15 cellular contexts compared by ENCODE assay signal in the genomic region with DNA sequence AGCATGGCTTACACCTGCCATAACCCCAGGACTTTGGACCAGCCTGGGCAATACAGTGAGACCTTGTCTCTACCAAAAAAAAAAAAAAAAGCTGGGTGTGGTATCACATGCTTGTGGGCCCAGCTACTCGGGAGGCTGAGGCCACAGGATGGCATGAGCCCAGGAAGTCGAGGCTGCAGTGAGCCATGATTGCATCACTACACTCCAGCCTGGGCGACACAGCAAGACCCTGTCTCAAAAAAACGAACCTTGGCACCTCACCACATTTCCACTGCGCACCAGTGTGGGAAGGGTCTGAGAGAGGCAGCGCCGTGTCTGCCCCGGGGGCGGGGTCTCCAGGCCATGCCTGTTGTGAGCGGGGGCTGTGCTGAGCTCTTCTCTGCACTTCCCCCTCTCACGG. TPM values are rescaled to one million over a fixed set of nuclear protein-coding genes. Genes with fewer than 3 reads are reported as not detected.
A peak's percentile ranks its signal among the peaks of the same experiment; 100 is the strongest.
DNase-seq lines count a peak whose midpoint lies in the region; ATAC-seq and TF ChIP-seq lines count a peak whose summit lies in the region.
"Had no signal": no experiment of that assay in that cellular context is flagged by ENCODE, and none has a peak within 500 bp of the region (broad histone marks: within the 10 kb centered on the region; RNA-seq: fewer than 3 reads in every experiment).

No MANE protein-coding gene starts in this region.

- BruUV-seq in Caco-2 (replicated peaks; lab: Mats Ljungman, UMichigan) = no TSS peak

- H3K27me3 Mint-ChIP-seq in activated naive CD4-positive, alpha-beta T cell treated with anti-CD3 and anti-CD28 coated beads for 36 hours (ENCODE audit: low read depth) = no peaks in the 10 kb centered on the region
- no peaks in the 10 kb centered on the region for H3K27me3 Mint-ChIP-seq in central memory CD8-positive, alpha-beta T cell
- H3K27me3 Mint-ChIP-seq in stimulated activated memory B cell treated with anti-CD40 and anti-IgM and Interleukin-4, amounts not matched to agents 10 μg/mL and 1 μg/mL and 100 μg/mL, for 72 hours = no peaks in the 10 kb centered on the region
- no peaks in the 10 kb centered on the region for H3K27me3 Mint-ChIP-seq in Caco-2 (ENCODE audit: insufficient read depth, unreplicated experiment)

- ATAC-seq in central memory CD8-positive, alpha-beta T cell (replicated peaks; ENCODE audit: extremely low read depth, poor library complexity, severe bottlenecking) = no peak
- ATAC-seq in stimulated activated memory B cell treated with anti-CD40 and anti-IgM and Interleukin-4, amounts not matched to agents 10 μg/mL and 1 μg/mL and 100 μg/mL, for 72 hours = no peak

- peak in 1 of 2 donors; percentile 25 for TF ChIP-seq POLR2A in Peyer's patch (IDR thresholded peaks at IDR 0.05)

- no peaks in the 10 kb centered on the region for H3K9me3 ChIP-seq in Peyer's patch
- H3K9me3 ChIP-seq in Caco-2 = no peaks in the 10 kb centered on the region
- H3K9me3 ChIP-seq: tibial artery had no signal

- no peaks in the 10 kb centered on the region for H3K9me3 Mint-ChIP-seq in activated naive CD4-positive, alpha-beta T cell treated with anti-CD3 and anti-CD28 coated beads for 36 hours
- H3K9me3 Mint-ChIP-seq in central memory CD8-positive, alpha-beta T cell = no peaks in the 10 kb centered on the region
- no peaks in the 10 kb centered on the region for H3K9me3 Mint-ChIP-seq in stimulated activated memory B cell treated with anti-CD40 and anti-IgM and Interleukin-4, amounts not matched to agents 10 μg/mL and 1 μg/mL and 100 μg/mL, for 72 hours
- H3K9me3 Mint-ChIP-seq in Caco-2 (ENCODE audit: unreplicated experiment) = no peaks in the 10 kb centered on the region

- H3K4me1 ChIP-seq in Peyer's patch = peaks cover 26 to 80% (median 36%) of the 10 kb centered on the region in 4 donors
- H3K4me1 ChIP-seq in Caco-2 = peaks cover 33% of the 10 kb centered on the region

- POLR2A ChIA-PET in Caco-2 (lab: Charles Lee) = no interaction called here

- H3K4me3 ChIP-seq in Peyer's patch = peak overlapping the region in 1 of 4 donors; percentile 9
- no peak overlapping the region for H3K4me3 ChIP-seq in Caco-2 (ENCODE audit: low read depth, low read length)
- H3K4me3 ChIP-seq: dorsolateral prefrontal cortex, tibial artery had no signal

- H3K4me3 Mint-ChIP-seq in activated naive CD4-positive, alpha-beta T cell treated with anti-CD3 and anti-CD28 coated beads for 36 hours = no peak overlapping the region
- H3K4me3 Mint-ChIP-seq in central memory CD8-positive, alpha-beta T cell = peak overlapping the region; percentile 28
- no peak overlapping the region for H3K4me3 Mint-ChIP-seq in stimulated activated memory B cell treated with anti-CD40 and anti-IgM and Interleukin-4, amounts not matched to agents 10 μg/mL and 1 μg/mL and 100 μg/mL, for 72 hours
- no peak overlapping the region for H3K4me3 Mint-ChIP-seq in Caco-2 (ENCODE audit: unreplicated experiment)

- peaks cover 22% of the 10 kb centered on the region for H3K36me3 Mint-ChIP-seq in activated naive CD4-positive, alpha-beta T cell treated with anti-CD3 and anti-CD28 coated beads for 36 hours (ENCODE audit: low read depth)
- peaks cover 24% of the 10 kb centered on the region for H3K36me3 Mint-ChIP-seq in central memory CD8-positive, alpha-beta T cell (ENCODE audit: insufficient read depth)
- peaks cover 59% of the 10 kb centered on the region for H3K36me3 Mint-ChIP-seq in stimulated activated memory B cell treated with anti-CD40 and anti-IgM and Interleukin-4, amounts not matched to agents 10 μg/mL and 1 μg/mL and 100 μg/mL, for 72 hours
- H3K36me3 Mint-ChIP-seq in Caco-2 (ENCODE audit: insufficient read depth, unreplicated experiment) = peaks cover 44% of the 10 kb centered on the region

- peaks cover 0 to 43% (median 0%) of the 10 kb centered on the region in 3 donors for H3K36me3 ChIP-seq in Peyer's patch
- H3K36me3 ChIP-seq in Caco-2 (ENCODE audit: control insufficient read depth, insufficient read depth, low read length) = peaks cover 4% of the 10 kb centered on the region

- no peaks in the 10 kb centered on the region for H3K27me3 ChIP-seq in Peyer's patch
- no peaks in the 10 kb centered on the region for H3K27me3 ChIP-seq in Caco-2 (replicated peaks; ENCODE audit: control insufficient read depth, insufficient read depth, low read length)
- H3K27me3 ChIP-seq: dorsolateral prefrontal cortex, tibial artery had no signal

- H3K4me1 Mint-ChIP-seq in activated naive CD4-positive, alpha-beta T cell treated with anti-CD3 and anti-CD28 coated beads for 36 hours (ENCODE audit: low read depth) = peaks cover 64% of the 10 kb centered on the region
- H3K4me1 Mint-ChIP-seq in central memory CD8-positive, alpha-beta T cell = peaks cover 45% of the 10 kb centered on the region
- H3K4me1 Mint-ChIP-seq in stimulated activated memory B cell treated with anti-CD40 and anti-IgM and Interleukin-4, amounts not matched to agents 10 μg/mL and 1 μg/mL and 100 μg/mL, for 72 hours = peaks cover 78% of the 10 kb centered on the region
- H3K4me1 Mint-ChIP-seq in Caco-2 (ENCODE audit: low read depth, unreplicated experiment) = peaks cover 27% of the 10 kb centered on the region

- intact Hi-C loops in activated naive CD4-positive, alpha-beta T cell treated with anti-CD3 and anti-CD28 coated beads for 36 hours (cut with micrococcal nuclease) = loop anchor here (5.0 to 10.0 kb wide), 6 partner anchors 117 to 405 kb away; a partner anchor contains a TSS
- intact Hi-C loops in Caco-2 (cut with micrococcal nuclease; ENCODE audit: unreplicated experiment) = no loop called here

- CTCF ChIA-PET in activated naive CD4-positive, alpha-beta T cell treated with anti-CD3 and anti-CD28 coated beads for 36 hours (lab: Charles Lee) = no interaction called here
- CTCF ChIA-PET in Caco-2 (lab: Charles Lee) = no interaction called here

- H3K27ac ChIP-seq in Peyer's patch = peak overlapping the region in 3 of 4 donors; percentile 70 to 86 (median 83)
- H3K27ac ChIP-seq: dorsolateral prefrontal cortex, tibial artery had no signal

- TF ChIP-seq CTCF in Peyer's patch (IDR thresholded peaks at IDR 0.05) (no peak), Caco-2 (IDR thresholded peaks at IDR 0.05; ENCODE audit: insufficient read depth in 1 of 2, low read depth in 1 of 2, low read length in 1 of 2, severe bottlenecking in 1 of 2, unreplicated experiment in 1 of 2) (no peak)

- no peak for DNase-seq in activated naive CD4-positive, alpha-beta T cell treated with anti-CD3 and anti-CD28 coated beads for 36 hours
- no peak for DNase-seq in activated naive CD4-positive, alpha-beta T cell treated with Interleukin-2 at 50 U/mL for 16 hours
- DNase-seq in Peyer's patch (peak in 2 of 3 donors; percentile 79 to 81), superior temporal gyrus (ENCODE audit: extremely low spot score) (no peak), Caco-2 (no peak), GOT3 (lab: John Stamatoyannopoulos, UW) (no peak)
- DNase-seq in central memory CD8-positive, alpha-beta T cell (ENCODE audit: low spot score in 2 of 2) = no peak
- DNase-seq: aorta, dorsolateral prefrontal cortex, foreskin melanocyte, Karpas-422, NCI-H1694 treated with DMSO at 0.1 percent for 48 hours, NCI-H510A treated with DMSO at 0.1 percent for 48 hours, tibial artery had no signal

- H3K27ac Mint-ChIP-seq in activated naive CD4-positive, alpha-beta T cell treated with anti-CD3 and anti-CD28 coated beads for 36 hours = peak overlapping the region; percentile 44
- H3K27ac Mint-ChIP-seq in central memory CD8-positive, alpha-beta T cell (ENCODE audit: low read depth) = peak overlapping the region; percentile 70
- H3K27ac Mint-ChIP-seq in stimulated activated memory B cell treated with anti-CD40 and anti-IgM and Interleukin-4, amounts not matched to agents 10 μg/mL and 1 μg/mL and 100 μg/mL, for 72 hours = peak overlapping the region; percentile 83
- H3K27ac Mint-ChIP-seq in Caco-2 (ENCODE audit: unreplicated experiment) = no peak overlapping the region

RNA-seq across cellular contexts. Expression of a gene that starts 6.3 kb away (rescaled TPM):
- total RNA-seq in activated naive CD4-positive, alpha-beta T cell treated with anti-CD3 and anti-CD28 coated beads for 36 hours = 10 to 100 TPM; 26.1 to 26.7 TPM
- 100 to 1,000 TPM in 2 of 4 donors, 10 to 100 TPM in 2; 94.6 to 120 (median 108) TPM for total RNA-seq in Peyer's patch
- 49.5 and 55.2 TPM in 2 replicates for total RNA-seq in Caco-2 (2022)

Comparison
In these comparisons a context has a peak if more than half of its experiments do, and no peak if none do; other contexts are left out.
1. DNase-seq: peak in Peyer's patch (2 of 3); none in activated naive CD4-positive, alpha-beta T cell treated with anti-CD3 and anti-CD28 coated beads for 36 hours (single experiment), activated naive CD4-positive, alpha-beta T cell treated with Interleukin-2 at 50 U/mL for 16 hours (single experiment), central memory CD8-positive, alpha-beta T cell (0 of 2), superior temporal gyrus (single experiment), Caco-2 (0 of 2) and GOT3 (single experiment).